Comparison of ENCODE assay signal across 16 cellular contexts in the genomic region with DNA sequence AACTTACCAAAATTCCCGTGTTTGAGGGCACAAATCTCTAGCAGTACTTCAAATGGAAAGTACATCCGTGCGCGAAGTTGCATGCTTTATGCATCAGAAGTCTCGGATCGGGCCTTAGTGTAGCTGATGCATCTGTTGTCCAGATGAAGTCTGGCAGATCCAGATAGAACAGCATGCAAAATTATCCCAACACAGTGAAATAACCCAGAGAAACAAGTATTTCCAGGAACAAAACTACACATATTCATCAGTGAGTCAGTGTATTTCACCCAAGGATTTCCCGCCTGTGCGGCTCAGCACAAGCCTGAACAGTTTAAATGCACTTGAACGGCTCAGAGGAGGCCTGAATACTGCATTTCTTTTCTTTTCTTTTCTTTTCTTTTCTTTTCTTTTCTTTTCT. TPM values are rescaled to one million over a fixed set of nuclear protein-coding genes. Genes with fewer than 3 reads are reported as not detected.
DNase-seq lines count a peak whose midpoint lies in the region; ATAC-seq, FAIRE-seq and TF ChIP-seq lines count a peak whose summit lies in the region.
"Had no signal": no experiment of that assay in that cellular context is flagged by ENCODE, and none has a peak within 500 bp of the region (broad histone marks: within the 10 kb centered on the region; RNA-seq: fewer than 3 reads in every experiment).

No MANE protein-coding gene starts in this region.

- H2BK5ac ChIP-seq in mesenchymal stem cell (ENCODE audit: low read depth, low read length, poor library complexity, severe bottlenecking), result no peak overlapping the region

- POLR2A ChIA-PET in OCI-LY7 (lab: Charles Lee), result no interaction called here

- no peak overlapping the region for H3K14ac ChIP-seq in mesenchymal stem cell (ENCODE audit: low read length in 2 of 2)

- in situ Hi-C loops in astrocyte of the spinal cord (cut with HindIII; ENCODE audit: low sequenced_read_pairs), result no loop called here

- 91% methylated on average over 9 of the region's 9 CpGs for WGBS in mesenchymal stem cell

- CTCF ChIA-PET in OCI-LY7 (lab: Charles Lee; ENCODE audit: unreplicated experiment), result no interaction called here

- H4K8ac ChIP-seq in mesenchymal stem cell (ENCODE audit: low read length), result no peak overlapping the region

- no peak overlapping the region for H3K23ac ChIP-seq in mesenchymal stem cell (ENCODE audit: low read length in 2 of 2)

- H3K27me3 Mint-ChIP-seq in activated CD4-positive, alpha-beta T cell treated with anti-CD3 and anti-CD28 coated beads, Interleukin-2, amount 10 ng/mL, durations not matched to agents 24 days and 14 days, result no peaks in the 10 kb centered on the region

- no peak overlapping the region for H2AFZ ChIP-seq in mesenchymal stem cell (ENCODE audit: low read depth, low read length)
- H2AFZ ChIP-seq in OCI-LY7 (ENCODE audit: low read length), result no peak overlapping the region

- no peak for TF ChIP-seq POLR2A in H54 (IDR thresholded peaks at IDR 0.05; ENCODE audit: low read depth, low read length)

- TF ChIP-seq CTCF in HFF-Myc (IDR thresholded peaks at IDR 0.05; ENCODE audit: low read depth, low read length, missing control alignments), result no peak
- no peak for TF ChIP-seq CTCF in astrocyte of the spinal cord (IDR thresholded peaks at IDR 0.05; ENCODE audit: low read depth, low read length)
- TF ChIP-seq CTCF in OCI-LY7 (conservative IDR thresholded peaks at IDR 0.05; ENCODE audit: low read length), result no peak

- no TSS peak for BruUV-seq in OCI-LY7 (replicated peaks; lab: Mats Ljungman, UMichigan)

- peaks cover 8% of the 10 kb centered on the region for H3K4me1 Mint-ChIP-seq in activated CD4-positive, alpha-beta T cell treated with anti-CD3 and anti-CD28 coated beads, Interleukin-2, amount 10 ng/mL, durations not matched to agents 24 days and 14 days

- peaks cover 0 to 20% of the 10 kb centered on the region in 2 experiments for H3K27me3 ChIP-seq in mesenchymal stem cell (ENCODE audit: control insufficient read depth in 1 of 2, insufficient read depth in 1 of 2, low read length in 2 of 2)

- peak overlapping the region; percentile 29 for H3K9ac ChIP-seq in mesenchymal stem cell (ENCODE audit: low read length)

- no peak overlapping the region for H2BK12ac ChIP-seq in mesenchymal stem cell (ENCODE audit: low read length in 2 of 2)

- no peak overlapping the region for H2BK15ac ChIP-seq in mesenchymal stem cell (ENCODE audit: low read depth, poor library complexity, severe bottlenecking)

- DNase-seq in activated CD4-positive, alpha-beta T cell treated with anti-CD3 and anti-CD28 coated beads for 48 hours, result peak; percentile 27
- no peak for DNase-seq in activated CD4-positive, alpha-beta T cell treated with anti-CD3 and anti-CD28 coated beads, Interleukin-2, amount 10 ng/mL, durations not matched to agents 24 days and 14 days
- DNase-seq in HFF-Myc (ENCODE audit: extremely low read depth, low read depth) (peak; percentile 94), astrocyte of the spinal cord (ENCODE audit: low read depth, low spot score) (peak; percentile 37), mesenchymal stem cell (peak; percentile 35), OCI-LY7 (ENCODE audit: low spot score) (no peak), H54 (ENCODE audit: insufficient read length, low spot score) (no peak)
- DNase-seq: MM.1S; NCI-H2107; NK-92 treated with Interleukin-12 subunit alpha and Interleukin-12 subunit beta, amount 100 ng/mL, for 24 hours had no signal

- H3K9me3 Mint-ChIP-seq in activated CD4-positive, alpha-beta T cell treated with anti-CD3 and anti-CD28 coated beads, Interleukin-2, amount 10 ng/mL, durations not matched to agents 24 days and 14 days, result no peaks in the 10 kb centered on the region

- no peaks in the 10 kb centered on the region for H3K79me2 ChIP-seq in OCI-LY7 (ENCODE audit: insufficient read depth, low read depth, low read length)

- H3K36me3 Mint-ChIP-seq in activated CD4-positive, alpha-beta T cell treated with anti-CD3 and anti-CD28 coated beads, Interleukin-2, amount 10 ng/mL, durations not matched to agents 24 days and 14 days (ENCODE audit: low read depth), result no peaks in the 10 kb centered on the region

- H4K91ac ChIP-seq in mesenchymal stem cell (ENCODE audit: low read length), result no peak overlapping the region

- intact Hi-C loops in activated CD4-positive, alpha-beta T cell treated with anti-CD3 and anti-CD28 coated beads, Interleukin-2, amount 10 ng/mL, durations not matched to agents 24 days and 14 days (cut with micrococcal nuclease), result no loop called here
- intact Hi-C loops in OCI-LY7 (cut with micrococcal nuclease; ENCODE audit: unreplicated experiment), result no loop called here

- no peaks in the 10 kb centered on the region for H4K20me1 ChIP-seq in OCI-LY7 (ENCODE audit: insufficient read depth, low read length)

- no peak overlapping the region for H3K27ac Mint-ChIP-seq in activated CD4-positive, alpha-beta T cell treated with anti-CD3 and anti-CD28 coated beads, Interleukin-2, amount 10 ng/mL, durations not matched to agents 24 days and 14 days

- ATAC-seq in HG03565 (IDR thresholded peaks at IDR 0.05; ENCODE audit: unreplicated experiment), result no peak

- no peak overlapping the region for H3K4ac ChIP-seq in mesenchymal stem cell (ENCODE audit: low read depth in 1 of 2, low read length in 2 of 2)

- no peak overlapping the region for H3K27ac ChIP-seq in mesenchymal stem cell (ENCODE audit: low read length, poor library complexity, severe bottlenecking)
- H3K27ac ChIP-seq in OCI-LY7 (ENCODE audit: low read depth, low read length, poor library complexity, severe bottlenecking), result no peak overlapping the region
- H3K27ac ChIP-seq: esophagus muscularis mucosa had no signal

- no peaks in the 10 kb centered on the region for H3K9me3 ChIP-seq in mesenchymal stem cell (ENCODE audit: control insufficient read depth, low read length)
- H3K9me3 ChIP-seq in OCI-LY7 (ENCODE audit: low read length), result no peaks in the 10 kb centered on the region
- H3K9me3 ChIP-seq: esophagus muscularis mucosa had no signal

- H3K4me1 ChIP-seq in mesenchymal stem cell (ENCODE audit: control insufficient read depth, insufficient read depth, low read depth, low read length), result peaks cover 5% of the 10 kb centered on the region
- H3K4me1 ChIP-seq in OCI-LY7 (ENCODE audit: insufficient read depth, low read length, poor library complexity, severe bottlenecking), result no peaks in the 10 kb centered on the region
- H3K4me1 ChIP-seq: esophagus muscularis mucosa had no signal

- no peaks in the 10 kb centered on the region for H3K9me2 ChIP-seq in OCI-LY7 (ENCODE audit: insufficient read depth, low read length)

- H3K4me2 ChIP-seq in mesenchymal stem cell (ENCODE audit: low read length, poor library complexity, severe bottlenecking), result no peak overlapping the region
- H3K4me2 ChIP-seq in OCI-LY7 (ENCODE audit: low read length), result no peak overlapping the region

- H3K18ac ChIP-seq in mesenchymal stem cell (ENCODE audit: low read depth in 1 of 2, low read length in 2 of 2), result no peak overlapping the region

- FAIRE-seq in H54 (lab: Jason Lieb, UNC), result no peak
- FAIRE-seq: A204.1, colon had no signal

- H3K4me3 ChIP-seq in HFF-Myc (replicated peaks; ENCODE audit: low read depth, low read length) (peak overlapping the region; percentile 39), astrocyte of the spinal cord (ENCODE audit: low read depth, low read length) (no peak overlapping the region), mesenchymal stem cell (ENCODE audit: insufficient read depth in 1 of 2, low read depth in 1 of 2, low read length in 2 of 2) (no peak overlapping the region), OCI-LY7 (ENCODE audit: low read depth, low read length, poor library complexity, severe bottlenecking) (no peak overlapping the region)
- H3K4me3 ChIP-seq: esophagus muscularis mucosa, lung had no signal

- H3K4me3 Mint-ChIP-seq in activated CD4-positive, alpha-beta T cell treated with anti-CD3 and anti-CD28 coated beads, Interleukin-2, amount 10 ng/mL, durations not matched to agents 24 days and 14 days, result no peak overlapping the region

- H3K36me3 ChIP-seq in mesenchymal stem cell (ENCODE audit: control insufficient read depth in 1 of 2, insufficient read depth in 2 of 2, low read depth in 1 of 2, low read length in 2 of 2) (no peaks in the 10 kb centered on the region), OCI-LY7 (ENCODE audit: insufficient read depth, low read length) (no peaks in the 10 kb centered on the region)
- H3K36me3 ChIP-seq: esophagus muscularis mucosa had no signal

- no peaks in the 10 kb centered on the region for H3K79me1 ChIP-seq in mesenchymal stem cell (replicated peaks; ENCODE audit: low read length, poor library complexity, severe bottlenecking)

- no peak overlapping the region for H2BK120ac ChIP-seq in mesenchymal stem cell (ENCODE audit: low read depth, low read length)

- no peak overlapping the region for H2AK5ac ChIP-seq in mesenchymal stem cell (ENCODE audit: low read length, severe bottlenecking)

RNA-seq across cellular contexts. Expression of gene CLDN24, which starts 27.4 kb away (rescaled TPM):
- total RNA-seq in activated CD4-positive, alpha-beta T cell treated with anti-CD3 and anti-CD28 coated beads, Interleukin-2, amount 10 ng/mL, durations not matched to agents 24 days and 14 days, result not detected in 2 replicates
- polyA plus RNA-seq in mesenchymal stem cell (2013, experiment 1 of 2), result not detected
- polyA plus RNA-seq in mesenchymal stem cell (2013, experiment 2 of 2), result not detected
- total RNA-seq in OCI-LY7 (2014; rRNA removed; shearing (Covaris generic)), result not detected in 2 replicates
- not detected in 2 replicates for total RNA-seq in OCI-LY7 (2022)
- total RNA-seq: esophagus muscularis mucosa, lung, skeletal muscle tissue had no signal

RNA-seq across cellular contexts. Expression of gene CLDN22, which starts 29.6 kb away (rescaled TPM):
- not detected in 2 replicates for total RNA-seq in activated CD4-positive, alpha-beta T cell treated with anti-CD3 and anti-CD28 coated beads, Interleukin-2, amount 10 ng/mL, durations not matched to agents 24 days and 14 days
- polyA plus RNA-seq in mesenchymal stem cell (2013, experiment 1 of 2), result 0.03 TPM
- not detected for polyA plus RNA-seq in mesenchymal stem cell (2013, experiment 2 of 2)
- not detected in 2 replicates for total RNA-seq in OCI-LY7 (2014; rRNA removed; shearing (Covaris generic))
- not detected in 2 replicates for total RNA-seq in OCI-LY7 (2022)
- total RNA-seq: esophagus muscularis mucosa, skeletal muscle tissue had no signal

Comparison
In these comparisons a context has a peak if more than half of its experiments do, and no peak if none do; other contexts are left out.
1. DNase-seq: peak in activated CD4-positive, alpha-beta T cell treated with anti-CD3 and anti-CD28 coated beads for 48 hours (single experiment), HFF-Myc (single experiment), astrocyte of the spinal cord (single experiment) and mesenchymal stem cell (single experiment); none in activated CD4-positive, alpha-beta T cell treated with anti-CD3 and anti-CD28 coated beads, Interleukin-2, amount 10 ng/mL, durations not matched to agents 24 days and 14 days (single experiment), OCI-LY7 (single experiment) and H54 (single experiment).